32 cellular contexts compared by ENCODE assay signal in the genomic region with DNA sequence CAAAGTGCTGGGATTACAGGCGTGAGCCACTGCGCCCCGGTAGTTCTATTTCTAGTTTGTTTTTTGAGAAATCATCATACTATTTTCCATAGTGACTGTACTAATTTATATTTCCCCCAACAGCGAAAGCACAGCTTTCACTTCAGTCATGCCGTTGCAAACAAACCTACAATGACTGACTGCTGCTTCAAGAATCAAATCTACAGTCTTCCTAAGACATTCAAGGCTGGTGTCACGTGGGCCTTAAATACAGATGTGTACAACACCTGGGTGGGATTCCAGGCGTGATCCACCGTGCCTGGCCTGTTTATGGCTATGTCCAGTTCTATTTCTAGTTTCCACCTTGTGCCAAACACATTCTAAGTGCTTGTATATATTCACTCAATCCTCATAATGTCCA.
DNase-seq lines count a peak whose midpoint lies in the region; ATAC-seq, FAIRE-seq and TF ChIP-seq lines count a peak whose summit lies in the region.
"Had no signal": no experiment of that assay in that cellular context is flagged by ENCODE, and none has a peak within 500 bp of the region (broad histone marks: within the 10 kb centered on the region; RNA-seq: fewer than 3 reads in every experiment).

No MANE protein-coding gene starts in this region.

- CTCF ChIA-PET in HepG2 (lab: Yijun Ruan, JAX; ENCODE audit: low intra/inter-chr PET ratio, low total read pairs): no interaction called here

- H3K27me3 Mint-ChIP-seq in type B pancreatic cell: no peaks in the 10 kb centered on the region
- H3K27me3 Mint-ChIP-seq in HFFc6 (ENCODE audit: insufficient read depth): peaks cover 6% of the 10 kb centered on the region; the same call in 1 of the 2 replicates
- H3K27me3 Mint-ChIP-seq: activated CD8-positive, alpha-beta memory T cell treated with anti-CD3 and anti-CD28 coated beads, Interleukin-2, amount 10 ng/mL, durations not matched to agents 7 days and 5 days; B cell; progenitor cell of endocrine pancreas; stimulated activated naive CD8-positive, alpha-beta T cell treated with anti-CD3 and anti-CD28 coated beads, Interleukin-15, amount 100 ng/mL, for 72 hours had no signal

- FAIRE-seq in HepG2 (lab: Jason Lieb, UNC) (no peak), kidney (lab: Jason Lieb, UNC) (no peak)
- FAIRE-seq: GM12878, H54, RCC 7860 had no signal

- H3K9me3 Mint-ChIP-seq in type B pancreatic cell (no peaks in the 10 kb centered on the region), HFFc6 (no peaks in the 10 kb centered on the region)
- H3K9me3 Mint-ChIP-seq: activated naive CD4-positive, alpha-beta T cell treated with anti-CD3 and anti-CD28 coated beads for 36 hours; stimulated activated naive CD8-positive, alpha-beta T cell treated with anti-CD3 and anti-CD28 coated beads, Interleukin-15, amount 100 ng/mL, for 72 hours had no signal

- TF ChIP-seq POLR2A in HepG2 (IDR thresholded peaks at IDR 0.05; ENCODE audit: insufficient read depth in 1 of 2, low read depth in 2 of 2, low read length in 2 of 2) (no peak), right lobe of liver (IDR thresholded peaks at IDR 0.05) (no peak)

- no peaks in the 10 kb centered on the region for H3K36me3 Mint-ChIP-seq in type B pancreatic cell
- no peaks in the 10 kb centered on the region for H3K36me3 Mint-ChIP-seq in HFFc6 (ENCODE audit: low read depth)
- H3K36me3 Mint-ChIP-seq: activated CD8-positive, alpha-beta memory T cell treated with anti-CD3 and anti-CD28 coated beads, Interleukin-2, amount 10 ng/mL, durations not matched to agents 7 days and 5 days; CD4-positive, alpha-beta memory T cell had no signal

- no peaks in the 10 kb centered on the region for H3K27me3 ChIP-seq in HepG2 (ENCODE audit: control insufficient read depth in 1 of 2, insufficient read depth in 2 of 2, low read length in 2 of 2)
- no peaks in the 10 kb centered on the region for H3K27me3 ChIP-seq in right lobe of liver
- no peaks in the 10 kb centered on the region for H3K27me3 ChIP-seq in brain microvascular endothelial cell (replicated peaks)
- H3K27me3 ChIP-seq in foreskin keratinocyte: no peaks in the 10 kb centered on the region
- H3K27me3 ChIP-seq: adrenal gland, neutrophil, thyroid gland had no signal

- in situ Hi-C loops in HepG2 (cut with HindIII; ENCODE audit: extremely low pct_ligation_motif_present, low pct_unique_long_range_greater_than_20kb): no loop called here
- in situ Hi-C loops in brain microvascular endothelial cell (cut with HindIII; ENCODE audit: low pct_ligation_motif_present, low sequenced_read_pairs): no loop called here

- H3K9me3 ChIP-seq in HepG2 (ENCODE audit: low read length) (no peaks in the 10 kb centered on the region), right lobe of liver (no peaks in the 10 kb centered on the region), kidney (ENCODE audit: control insufficient read depth in 1 of 2, low read length in 2 of 2) (no peaks in the 10 kb centered on the region)
- H3K9me3 ChIP-seq: adrenal gland, left ventricle myocardium inferior, neutrophil, thyroid gland had no signal

- TF ChIP-seq CTCF in HepG2 (CRISPR knock-in tag; IDR thresholded peaks at IDR 0.05) (no peak), right lobe of liver (IDR thresholded peaks at IDR 0.05) (no peak), brain microvascular endothelial cell (IDR thresholded peaks at IDR 0.05; ENCODE audit: low read depth, low read length, missing control alignments) (no peak), kidney (IDR thresholded peaks at IDR 0.05; ENCODE audit: borderline replicate concordance, extremely low read depth, insufficient read depth) (no peak), type B pancreatic cell (conservative IDR thresholded peaks at IDR 0.05) (no peak), HFFc6 (IDR thresholded peaks at IDR 0.05) (no peak), foreskin keratinocyte (conservative IDR thresholded peaks at IDR 0.05) (no peak)

- no TSS peak for BruUV-seq in HepG2 (replicated peaks; lab: Mats Ljungman, UMichigan)

- H3K4me3 ChIP-seq in HepG2 (replicated peaks in 1 of 3; ENCODE audit: insufficient read depth in 1 of 3, low read depth in 2 of 3, low read length in 3 of 3): no peak overlapping the region
- no peak overlapping the region for H3K4me3 ChIP-seq in right lobe of liver
- no peak overlapping the region for H3K4me3 ChIP-seq in brain microvascular endothelial cell (ENCODE audit: low read depth, low read length)
- no peak overlapping the region for H3K4me3 ChIP-seq in kidney (ENCODE audit: low read length in 2 of 2)
- H3K4me3 ChIP-seq: adrenal gland, GM12878, thyroid gland had no signal

- H3K9ac ChIP-seq in HepG2 (ENCODE audit: insufficient read depth, low read depth, low read length) (no peak overlapping the region), kidney (ENCODE audit: low read length in 2 of 2) (no peak overlapping the region)

- H3K4me1 Mint-ChIP-seq in type B pancreatic cell (ENCODE audit: unreplicated experiment) (no peaks in the 10 kb centered on the region), HFFc6 (ENCODE audit: low read depth) (no peaks in the 10 kb centered on the region)
- H3K4me1 Mint-ChIP-seq: activated CD8-positive, alpha-beta memory T cell treated with anti-CD3 and anti-CD28 coated beads, Interleukin-2, amount 10 ng/mL, durations not matched to agents 7 days and 5 days; B cell; stimulated activated naive CD8-positive, alpha-beta T cell treated with anti-CD3 and anti-CD28 coated beads, Interleukin-15, amount 100 ng/mL, for 72 hours had no signal

- H4K20me1 ChIP-seq in HepG2 (ENCODE audit: insufficient read depth, low read length): no peaks in the 10 kb centered on the region

- no peaks in the 10 kb centered on the region for H3K79me2 ChIP-seq in HepG2 (ENCODE audit: insufficient read depth, low read length)

- no peak overlapping the region for H3K27ac ChIP-seq in HepG2 (ENCODE audit: extremely low read length, insufficient read depth, low read length)
- H3K27ac ChIP-seq in right lobe of liver: peak overlapping the region in 1 of 3 donors; percentile 93
- no peak overlapping the region for H3K27ac ChIP-seq in brain microvascular endothelial cell
- H3K27ac ChIP-seq in kidney (ENCODE audit: low read depth in 2 of 2, low read length in 2 of 2): no peak overlapping the region
- H3K27ac ChIP-seq in foreskin keratinocyte: no peak overlapping the region
- H3K27ac ChIP-seq: neutrophil, VCaP had no signal

- peaks cover 49% of the 10 kb centered on the region for H3K4me1 ChIP-seq in HepG2 (ENCODE audit: insufficient read depth, low read length)
- peaks cover 0 to 49% (median 20%) of the 10 kb centered on the region in 4 donors for H3K4me1 ChIP-seq in right lobe of liver
- peaks cover 18 to 27% of the 10 kb centered on the region in 2 donors for H3K4me1 ChIP-seq in kidney (ENCODE audit: control insufficient read depth in 1 of 2, insufficient read depth in 1 of 2, low read depth in 1 of 2, low read length in 2 of 2)
- H3K4me1 ChIP-seq in foreskin keratinocyte: no peaks in the 10 kb centered on the region

- intact Hi-C loops in HepG2 (cut with micrococcal nuclease; ENCODE audit: unreplicated experiment) (no loop called here), right lobe of liver (cut with DNase I) (no loop called here), kidney (cut with DNase I) (no loop called here)

- DNase-seq in HepG2 (ENCODE audit: low spot score) (no peak), right lobe of liver (no peak), brain microvascular endothelial cell (peak; percentile 9), kidney (peak; percentile 16), type B pancreatic cell (ENCODE audit: extremely low spot score, unreplicated experiment) (no peak), HFFc6 (no peak), foreskin keratinocyte (no peak)
- DNase-seq: activated CD8-positive, alpha-beta memory T cell treated with anti-CD3 and anti-CD28 coated beads, Interleukin-2, amount 10 ng/mL, durations not matched to agents 7 days and 5 days; activated naive CD4-positive, alpha-beta T cell treated with anti-CD3 and anti-CD28 coated beads for 36 hours; CD4-positive, alpha-beta memory T cell; glutamatergic neuron; Karpas-422; left ventricle myocardium inferior; mesendoderm; NCI-H1436 treated with DMSO at 0.1 percent for 48 hours; NCI-H345; NCI-H748 treated with DMSO at 0.1 percent for 48 hours; stimulated activated CD4-positive, alpha-beta T cell treated with anti-CD3 and anti-CD28 coated beads, Interleukin-12 subunit alpha, Interleukin-12 subunit beta, amount 100 ng/mL, for 4 hours; stimulated activated CD4-positive, alpha-beta T cell treated with anti-CD3 and anti-CD28 coated beads, Interleukin-2, amount 100 ng/mL, for 48 hours; stimulated activated naive CD8-positive, alpha-beta T cell treated with anti-CD3 and anti-CD28 coated beads, Interleukin-15, amount 100 ng/mL, for 72 hours; T-helper 9 cell had no signal

- TF ChIP-seq EP300 in HepG2 (IDR thresholded peaks at IDR 0.05; ENCODE audit: low read depth in 2 of 2, low read length in 2 of 2) (no peak), HepG2 (CRISPR knock-in tag; IDR thresholded peaks at IDR 0.05; ENCODE audit: borderline replicate concordance) (no peak)

- no peak overlapping the region for H3K4me3 Mint-ChIP-seq in type B pancreatic cell
- H3K4me3 Mint-ChIP-seq in HFFc6: no peak overlapping the region; the same call in 1 of the 2 replicates
- H3K4me3 Mint-ChIP-seq: activated CD8-positive, alpha-beta memory T cell treated with anti-CD3 and anti-CD28 coated beads, Interleukin-2, amount 10 ng/mL, durations not matched to agents 7 days and 5 days; activated naive CD4-positive, alpha-beta T cell treated with anti-CD3 and anti-CD28 coated beads for 36 hours; B cell; brain; CD4-positive, alpha-beta memory T cell; stimulated activated naive CD8-positive, alpha-beta T cell treated with anti-CD3 and anti-CD28 coated beads, Interleukin-15, amount 100 ng/mL, for 72 hours had no signal

- ATAC-seq in HepG2 (no peak), right lobe of liver (no peak), HG02642 (IDR thresholded peaks at IDR 0.05; ENCODE audit: poor library complexity, unreplicated experiment) (no peak), foreskin keratinocyte (no peak)
- ATAC-seq: activated CD8-positive, alpha-beta memory T cell treated with anti-CD3 and anti-CD28 coated beads, Interleukin-2, amount 10 ng/mL, durations not matched to agents 7 days and 5 days; GM12878; stimulated activated naive CD8-positive, alpha-beta T cell treated with anti-CD3 and anti-CD28 coated beads, Interleukin-15, amount 100 ng/mL, for 72 hours had no signal

- no peak overlapping the region for H2AFZ ChIP-seq in HepG2 (ENCODE audit: low read length)

- no peak overlapping the region for H3K4me2 ChIP-seq in HepG2 (ENCODE audit: low read depth, low read length)

- POLR2A ChIA-PET in HepG2 (lab: Yijun Ruan, JAX): interaction anchor here (0.9 kb wide), 1 partner anchor 8 kb away, joined by 3 read pairs; no protein-coding TSS in a partner anchor

- TF ChIP-seq RAD21 in HepG2 (CRISPR knock-in tag; IDR thresholded peaks at IDR 0.05): no peak

- 97% methylated on average over 8 of the region's 8 CpGs for WGBS in HepG2 (ENCODE audit: low lambda C conversion rate)
- 77% methylated on average over 6 of the region's 8 CpGs for WGBS in right lobe of liver (ENCODE audit: insufficient coverage, low coverage, low lambda C conversion rate, missing lambda C conversion rate)

- peaks cover 26 to 47% of the 10 kb centered on the region in 2 experiments for H3K36me3 ChIP-seq in HepG2 (replicated peaks in 1 of 2; ENCODE audit: control insufficient read depth in 1 of 2, insufficient read depth in 2 of 2, low read length in 2 of 2)
- H3K36me3 ChIP-seq in right lobe of liver: peaks cover 0 to 42% (median 10%) of the 10 kb centered on the region in 4 donors
- peaks cover 7% of the 10 kb centered on the region for H3K36me3 ChIP-seq in brain microvascular endothelial cell (replicated peaks)
- peaks cover 2 to 15% of the 10 kb centered on the region in 2 donors for H3K36me3 ChIP-seq in kidney (ENCODE audit: control insufficient read depth in 1 of 2, insufficient read depth in 2 of 2, low read length in 2 of 2)
- H3K36me3 ChIP-seq: adrenal gland, left ventricle myocardium inferior, thyroid gland had no signal

- H3K27ac Mint-ChIP-seq in type B pancreatic cell (peak overlapping the region; percentile 50), HFFc6 (no peak overlapping the region)
- H3K27ac Mint-ChIP-seq: activated CD8-positive, alpha-beta memory T cell treated with anti-CD3 and anti-CD28 coated beads, Interleukin-2, amount 10 ng/mL, durations not matched to agents 7 days and 5 days; activated naive CD4-positive, alpha-beta T cell treated with anti-CD3 and anti-CD28 coated beads for 36 hours; B cell; progenitor cell of endocrine pancreas; stimulated activated naive CD8-positive, alpha-beta T cell treated with anti-CD3 and anti-CD28 coated beads, Interleukin-15, amount 100 ng/mL, for 72 hours had no signal

Comparison
In these comparisons a context has a peak if more than half of its experiments do, and no peak if none do; other contexts are left out.
1. DNase-seq: peak in brain microvascular endothelial cell (single experiment) and kidney (single experiment); none in HepG2 (single experiment), right lobe of liver (0 of 3), type B pancreatic cell (single experiment), HFFc6 (single experiment) and foreskin keratinocyte (0 of 2).